Comparison of ENCODE assay signal across 23 cellular contexts in genomic region chr7:137507096-137507495, GRCh38.
"Had no signal": no experiment of that assay in that cellular context is flagged by ENCODE, and none has a peak within 500 bp of the region (broad histone marks: within the 10 kb centered on the region; RNA-seq: fewer than 3 reads in every experiment).

No MANE protein-coding gene starts in this region.

- H3K27me3 Mint-ChIP-seq: natural killer cell treated with Interleukin-12 subunit alpha and Interleukin-12 subunit beta and Interleukin-15 and Interleukin-18, amount 100 ng/mL, for 72 hours; progenitor cell of endocrine pancreas; stimulated activated memory B cell treated with anti-CD40 and anti-IgM and Interleukin-4, amounts not matched to agents 10 μg/mL and 1 μg/mL and 100 μg/mL, for 72 hours; stimulated activated naive CD8-positive, alpha-beta T cell treated with anti-CD3 and anti-CD28 coated beads, Interleukin-15, amount 100 ng/mL, for 72 hours; type B pancreatic cell had no signal

- H3K4me2 ChIP-seq: smooth muscle cell had no signal

- H3K27ac Mint-ChIP-seq: naive thymus-derived CD4-positive, alpha-beta T cell; natural killer cell treated with Interleukin-12 subunit alpha and Interleukin-12 subunit beta and Interleukin-15 and Interleukin-18, amount 100 ng/mL, for 72 hours; progenitor cell of endocrine pancreas; stimulated activated memory B cell treated with anti-CD40 and anti-IgM and Interleukin-4, amounts not matched to agents 10 μg/mL and 1 μg/mL and 100 μg/mL, for 72 hours; stimulated activated naive CD8-positive, alpha-beta T cell treated with anti-CD3 and anti-CD28 coated beads, Interleukin-15, amount 100 ng/mL, for 72 hours; type B pancreatic cell had no signal

- H3K36me3 ChIP-seq: left ventricle myocardium inferior, ovary, right atrium auricular region, right lobe of liver, tibial nerve, uterus had no signal

- DNase-seq: islet precursor cell; left ventricle myocardium inferior; midbrain; mucosa of descending colon; naive thymus-derived CD4-positive, alpha-beta T cell; ovary; right lobe of liver; stimulated activated CD4-positive, alpha-beta T cell treated with anti-CD3 and anti-CD28 coated beads, Interleukin-1b, Interleukin-23, amount 100 ng/mL, for 48 hours; stimulated activated CD4-positive, alpha-beta T cell treated with anti-CD3 and anti-CD28 coated beads, Interleukin-2, amount 100 ng/mL, for 48 hours; stimulated activated CD4-positive, alpha-beta T cell treated with anti-CD3 and anti-CD28 coated beads, Interleukin-4, amount 100 ng/mL, for 4 hours; stimulated activated CD8-positive, alpha-beta memory T cell treated with anti-CD3 and anti-CD28 coated beads, Interleukin-4, amount 100 ng/mL, for 48 hours; stimulated activated naive CD4-positive, alpha-beta T cell treated with Interleukin-2 at 50 U/mL for 16 hours; stimulated activated naive CD8-positive, alpha-beta T cell treated with anti-CD3 and anti-CD28 coated beads, Interleukin-15, amount 100 ng/mL, for 72 hours; substantia nigra; uterus had no signal

- H3K4me1 ChIP-seq: left ventricle myocardium inferior, right atrium auricular region, right lobe of liver, tibial nerve, uterus had no signal

- ATAC-seq: mucosa of descending colon; naive thymus-derived CD4-positive, alpha-beta T cell; natural killer cell treated with Interleukin-12 subunit alpha and Interleukin-12 subunit beta and Interleukin-15 and Interleukin-18, amount 100 ng/mL, for 72 hours; right lobe of liver; stimulated activated memory B cell treated with anti-CD40 and anti-IgM and Interleukin-4, amounts not matched to agents 10 μg/mL and 1 μg/mL and 100 μg/mL, for 72 hours; stimulated activated naive CD8-positive, alpha-beta T cell treated with anti-CD3 and anti-CD28 coated beads, Interleukin-15, amount 100 ng/mL, for 72 hours had no signal

- H3K27me3 ChIP-seq: ovary, right atrium auricular region, right lobe of liver, tibial nerve, uterus had no signal

- H3K4me3 ChIP-seq: left ventricle myocardium inferior, lung, mucosa of descending colon, ovary, right atrium auricular region, right lobe of liver, smooth muscle cell, tibial nerve, uterus had no signal

- H3K27ac ChIP-seq: left ventricle myocardium inferior, ovary, right atrium auricular region, right lobe of liver, tibial nerve, uterus had no signal

- H3K4me3 Mint-ChIP-seq: naive thymus-derived CD4-positive, alpha-beta T cell; natural killer cell treated with Interleukin-12 subunit alpha and Interleukin-12 subunit beta and Interleukin-15 and Interleukin-18, amount 100 ng/mL, for 72 hours; stimulated activated memory B cell treated with anti-CD40 and anti-IgM and Interleukin-4, amounts not matched to agents 10 μg/mL and 1 μg/mL and 100 μg/mL, for 72 hours; stimulated activated naive CD8-positive, alpha-beta T cell treated with anti-CD3 and anti-CD28 coated beads, Interleukin-15, amount 100 ng/mL, for 72 hours; type B pancreatic cell had no signal

- H3K9me3 ChIP-seq: left ventricle myocardium inferior, mucosa of descending colon, ovary, right atrium auricular region, right lobe of liver, tibial nerve, uterus had no signal

- H3K4me1 Mint-ChIP-seq: naive thymus-derived CD4-positive, alpha-beta T cell; stimulated activated memory B cell treated with anti-CD40 and anti-IgM and Interleukin-4, amounts not matched to agents 10 μg/mL and 1 μg/mL and 100 μg/mL, for 72 hours; stimulated activated naive CD8-positive, alpha-beta T cell treated with anti-CD3 and anti-CD28 coated beads, Interleukin-15, amount 100 ng/mL, for 72 hours had no signal

- H3K36me3 Mint-ChIP-seq: natural killer cell treated with Interleukin-12 subunit alpha and Interleukin-12 subunit beta and Interleukin-15 and Interleukin-18, amount 100 ng/mL, for 72 hours; stimulated activated memory B cell treated with anti-CD40 and anti-IgM and Interleukin-4, amounts not matched to agents 10 μg/mL and 1 μg/mL and 100 μg/mL, for 72 hours; type B pancreatic cell had no signal
